Comparison of ENCODE assay signal across 35 cellular contexts in genomic region chr5:61351733-61352132, GRCh38.
"Had no signal": no experiment of that assay in that cellular context is flagged by ENCODE, and none has a peak within 500 bp of the region (broad histone marks: within the 10 kb centered on the region; RNA-seq: fewer than 3 reads in every experiment).

No MANE protein-coding gene starts in this region.

- H3K36me3 ChIP-seq: ascending aorta, breast epithelium, Peyer's patch, WERI-Rb-1 had no signal

- H3K9me3 ChIP-seq: ascending aorta, body of pancreas, breast epithelium, Peyer's patch had no signal

- H3K4me3 Mint-ChIP-seq: activated CD4-positive, alpha-beta memory T cell treated with anti-CD3 and anti-CD28 coated beads, Interleukin-2, amount 10 ng/mL, durations not matched to agents 7 days and 5 days; activated CD8-positive, alpha-beta memory T cell treated with anti-CD3 and anti-CD28 coated beads, Interleukin-2, amount 10 ng/mL, durations not matched to agents 7 days and 5 days; activated naive CD4-positive, alpha-beta T cell treated with anti-CD3 and anti-CD28 coated beads, Interleukin-2, amount 50 U/mL, for 24 hours; activated naive CD8-positive, alpha-beta T cell treated with anti-CD3 and anti-CD28 coated beads, Interleukin-2, amount 10 ng/mL, durations not matched to agents 7 days and 5 days had no signal

- H3K4me1 Mint-ChIP-seq: activated CD4-positive, alpha-beta memory T cell treated with anti-CD3 and anti-CD28 coated beads, Interleukin-2, amount 10 ng/mL, durations not matched to agents 7 days and 5 days had no signal

- DNase-seq: activated CD4-positive, alpha-beta memory T cell treated with anti-CD3 and anti-CD28 coated beads, Interleukin-2, amount 10 ng/mL, durations not matched to agents 7 days and 5 days; activated CD4-positive, alpha-beta T cell treated with anti-CD3 and anti-CD28 coated beads for 1 hour; activated CD4-positive, alpha-beta T cell treated with anti-CD3 and anti-CD28 coated beads for 48 hours; activated CD4-positive, CD25-positive, alpha-beta regulatory T cell; activated CD8-positive, alpha-beta memory T cell treated with anti-CD3 and anti-CD28 coated beads for 24 hours; activated CD8-positive, alpha-beta memory T cell treated with anti-CD3 and anti-CD28 coated beads, Interleukin-2, amount 10 ng/mL, durations not matched to agents 7 days and 5 days; activated CD8-positive, alpha-beta memory T cell treated with anti-CD3 and anti-CD28 coated beads, Interleukin-2, amount 50 U/mL, for 48 hours; activated effector memory CD4-positive, alpha-beta T cell treated with anti-CD3 and anti-CD28 coated beads, Interleukin-2, amount 50 U/mL, for 16 hours; activated naive CD4-positive, alpha-beta T cell treated with Interleukin-2 at 50 U/mL for 16 hours; activated naive CD8-positive, alpha-beta T cell treated with anti-CD3 and anti-CD28 coated beads, Interleukin-2, amount 10 ng/mL, durations not matched to agents 7 days and 5 days; activated T-cell treated with anti-CD3 and anti-CD28 coated beads, Interleukin-2, amount 50 U/mL, for 48 hours; amygdala; body of pancreas; NCI-H1105; NCI-H1417 treated with DMSO at 0.1 percent for 48 hours; NCI-H187 treated with DMSO at 0.1 percent for 48 hours; NCI-H2081; NCI-H345; NCI-H510A; NCI-H526; NCI-H748 treated with DMSO at 0.1 percent for 48 hours; NK-92 treated with Interleukin-12 subunit alpha and Interleukin-12 subunit beta, amount 100 ng/mL, for 24 hours; PC-3; Peyer's patch; RPMI8226; SIG-M5; SW 1271; T-helper 1 cell; T1000; WERI-Rb-1 had no signal

- H3K27ac ChIP-seq: ascending aorta, body of pancreas, breast epithelium, KMS-11, Peyer's patch, WERI-Rb-1 had no signal

- H3K27me3 Mint-ChIP-seq: activated CD4-positive, alpha-beta memory T cell treated with anti-CD3 and anti-CD28 coated beads, Interleukin-2, amount 10 ng/mL, durations not matched to agents 7 days and 5 days; activated CD8-positive, alpha-beta memory T cell treated with anti-CD3 and anti-CD28 coated beads, Interleukin-2, amount 10 ng/mL, durations not matched to agents 7 days and 5 days; activated naive CD4-positive, alpha-beta T cell treated with anti-CD3 and anti-CD28 coated beads, Interleukin-2, amount 50 U/mL, for 24 hours; activated naive CD8-positive, alpha-beta T cell treated with anti-CD3 and anti-CD28 coated beads, Interleukin-2, amount 10 ng/mL, durations not matched to agents 7 days and 5 days had no signal

- H3K9me3 Mint-ChIP-seq: activated naive CD4-positive, alpha-beta T cell treated with anti-CD3 and anti-CD28 coated beads, Interleukin-2, amount 50 U/mL, for 24 hours had no signal

- H3K4me1 ChIP-seq: ascending aorta, breast epithelium had no signal

- H3K36me3 Mint-ChIP-seq: activated naive CD8-positive, alpha-beta T cell treated with anti-CD3 and anti-CD28 coated beads, Interleukin-2, amount 10 ng/mL, durations not matched to agents 7 days and 5 days had no signal

- H3K9ac ChIP-seq: KMS-11 had no signal

- H3K27ac Mint-ChIP-seq: activated CD4-positive, alpha-beta memory T cell treated with anti-CD3 and anti-CD28 coated beads, Interleukin-2, amount 10 ng/mL, durations not matched to agents 7 days and 5 days; activated CD8-positive, alpha-beta memory T cell treated with anti-CD3 and anti-CD28 coated beads, Interleukin-2, amount 10 ng/mL, durations not matched to agents 7 days and 5 days; activated naive CD4-positive, alpha-beta T cell treated with anti-CD3 and anti-CD28 coated beads, Interleukin-2, amount 50 U/mL, for 24 hours; activated naive CD8-positive, alpha-beta T cell treated with anti-CD3 and anti-CD28 coated beads, Interleukin-2, amount 10 ng/mL, durations not matched to agents 7 days and 5 days had no signal

- ATAC-seq: activated CD8-positive, alpha-beta memory T cell treated with anti-CD3 and anti-CD28 coated beads, Interleukin-2, amount 10 ng/mL, durations not matched to agents 7 days and 5 days; body of pancreas; PC-3; Right ventricle myocardium inferior had no signal

- H3K27me3 ChIP-seq: ascending aorta, body of pancreas, breast epithelium, Peyer's patch had no signal

- H3K4me3 ChIP-seq: ascending aorta, body of pancreas, breast epithelium, Peyer's patch had no signal

- H3K4me2 ChIP-seq: KMS-11 had no signal
